In genomic region chr18:66558773-66559172, GRCh38 we compare ENCODE assay signal across 30 cellular contexts. TPM values are rescaled to one million over a fixed set of nuclear protein-coding genes. Genes with fewer than 3 reads are reported as not detected.
DNase-seq lines count a peak whose midpoint lies in the region; FAIRE-seq and TF ChIP-seq lines count a peak whose summit lies in the region.
"Had no signal": no experiment of that assay in that cellular context is flagged by ENCODE, and none has a peak within 500 bp of the region (broad histone marks: within the 10 kb centered on the region; RNA-seq: fewer than 3 reads in every experiment).

No MANE protein-coding gene starts in this region.

- POLR2A ChIA-PET in RWPE1 (lab: Yijun Ruan, JAX; ENCODE audit: low non-redundant PET) (no interaction called here), endothelial cell of umbilical vein (lab: Charles Lee) (no interaction called here)
- POLR2A ChIA-PET in activated CD4-positive, alpha-beta memory T cell treated with anti-CD3 and anti-CD28 coated beads for 36 hours (lab: Charles Lee) = no interaction called here

- H3K4me3 ChIP-seq in endothelial cell of umbilical vein (replicated peaks in 1 of 3; ENCODE audit: insufficient read depth in 1 of 3, low read depth in 1 of 3, low read length in 3 of 3) = no peak overlapping the region
- H3K4me3 ChIP-seq: ascending aorta, Peyer's patch, SK-N-MC, thoracic aorta had no signal

- H3K27ac Mint-ChIP-seq in activated CD4-positive, alpha-beta memory T cell treated with anti-CD3 and anti-CD28 coated beads for 36 hours = no peak overlapping the region
- H3K27ac Mint-ChIP-seq: activated CD4-positive, alpha-beta memory T cell treated with anti-CD3 and anti-CD28 coated beads, Interleukin-2, amount 10 ng/mL, durations not matched to agents 7 days and 5 days; activated naive CD8-positive, alpha-beta T cell; activated T-helper 2 cell treated with anti-CD3 and anti-CD28 coated beads, Interferon-gamma antibody, Interleukin-2, Interleukin-4, amounts not matched to agents 10 μg/mL and 5 μg/mL and 100 μg/mL, durations not matched to agents 14 hours and 24 hours and 36 hours; CD14-positive monocyte; immature natural killer cell; stimulated activated naive CD8-positive, alpha-beta T cell treated with anti-CD3 and anti-CD28 coated beads, Interleukin-15, Interleukin-2, amounts not matched to agents 100 ng/mL and 50 ng/mL, for 24 hours; T-helper 1 cell treated with Interleukin-12 subunit alpha and Interleukin-12 subunit beta and Interleukin-4 antibody, amounts not matched to agents 30 μg/mL and 1 μg/mL, for 36 hours had no signal

- H4K20me1 ChIP-seq in endothelial cell of umbilical vein (replicated peaks; ENCODE audit: control insufficient read depth, extremely low read depth, insufficient read depth, low read length) = no peaks in the 10 kb centered on the region

- no peaks in the 10 kb centered on the region for H3K36me3 ChIP-seq in endothelial cell of umbilical vein (ENCODE audit: control insufficient read depth in 2 of 2, extremely low read depth in 1 of 2, insufficient read depth in 2 of 2, low read length in 2 of 2)
- H3K36me3 ChIP-seq: ascending aorta, neutrophil, Peyer's patch, thoracic aorta had no signal

- H3K9ac ChIP-seq in endothelial cell of umbilical vein (replicated peaks; ENCODE audit: extremely low read depth, insufficient read depth, low read length) = no peak overlapping the region

- intact Hi-C loops in endothelial cell of umbilical vein (cut with micrococcal nuclease) = loop anchor here (1.0 to 10.0 kb wide), 2 partner anchors 126 to 191 kb away; no protein-coding TSS in a partner anchor
- intact Hi-C loops in activated CD4-positive, alpha-beta memory T cell treated with anti-CD3 and anti-CD28 coated beads for 36 hours (cut with micrococcal nuclease) = no loop called here

- H3K4me3 Mint-ChIP-seq in activated CD4-positive, alpha-beta memory T cell treated with anti-CD3 and anti-CD28 coated beads for 36 hours = no peak overlapping the region
- H3K4me3 Mint-ChIP-seq: activated CD4-positive, alpha-beta memory T cell treated with anti-CD3 and anti-CD28 coated beads, Interleukin-2, amount 10 ng/mL, durations not matched to agents 7 days and 5 days; activated naive CD8-positive, alpha-beta T cell; CD14-positive monocyte; immature natural killer cell; stimulated activated naive CD8-positive, alpha-beta T cell treated with anti-CD3 and anti-CD28 coated beads, Interleukin-15, Interleukin-2, amounts not matched to agents 100 ng/mL and 50 ng/mL, for 24 hours; T-helper 1 cell treated with Interleukin-12 subunit alpha and Interleukin-12 subunit beta and Interleukin-4 antibody, amounts not matched to agents 30 μg/mL and 1 μg/mL, for 36 hours had no signal

- no peak for FAIRE-seq in endothelial cell of umbilical vein (lab: Jason Lieb, UNC)
- FAIRE-seq: HepG2 had no signal

- no peak overlapping the region for H2AFZ ChIP-seq in endothelial cell of umbilical vein (ENCODE audit: low read depth, low read length)

- H3K79me2 ChIP-seq in endothelial cell of umbilical vein (ENCODE audit: control insufficient read depth, insufficient read depth, low read length) = no peaks in the 10 kb centered on the region

- H3K27ac ChIP-seq in RWPE1 (no peak overlapping the region), endothelial cell of umbilical vein (ENCODE audit: insufficient read depth, low read depth, low read length) (no peak overlapping the region)
- H3K27ac ChIP-seq: ascending aorta, epithelial cell of prostate, neutrophil, Peyer's patch, SK-N-MC, thoracic aorta had no signal

- TF ChIP-seq POLR2A in endothelial cell of umbilical vein (IDR thresholded peaks at IDR 0.05; ENCODE audit: low read depth, low read length) = no peak

- no peaks in the 10 kb centered on the region for H3K4me1 Mint-ChIP-seq in activated CD4-positive, alpha-beta memory T cell treated with anti-CD3 and anti-CD28 coated beads for 36 hours (ENCODE audit: low read depth)
- H3K4me1 Mint-ChIP-seq: activated CD4-positive, alpha-beta memory T cell treated with anti-CD3 and anti-CD28 coated beads, Interleukin-2, amount 10 ng/mL, durations not matched to agents 7 days and 5 days; CD14-positive monocyte; immature natural killer cell had no signal

- TF ChIP-seq CTCF in RWPE1 (conservative IDR thresholded peaks at IDR 0.05; ENCODE audit: low read depth) = no peak
- TF ChIP-seq CTCF in endothelial cell of umbilical vein (IDR thresholded peaks at IDR 0.05; ENCODE audit: extremely low read depth in 1 of 2, insufficient read depth in 1 of 2, low read depth in 1 of 2, low read length in 2 of 2) = no peak

- no peaks in the 10 kb centered on the region for H3K9me1 ChIP-seq in endothelial cell of umbilical vein (replicated peaks; ENCODE audit: control insufficient read depth, extremely low read depth, insufficient read depth, low read length)

- DNase-seq in HS-5 (ENCODE audit: low read depth) (peak; percentile 46), RWPE1 (ENCODE audit: low spot score) (peak; percentile 2), endothelial cell of umbilical vein (ENCODE audit: low read depth, low spot score) (no peak), non-pigmented ciliary epithelial cell (ENCODE audit: low read depth) (peak; percentile 18), NCI-H2107 treated with DMSO at 0.1 percent for 48 hours (lab: John Stamatoyannopoulos, UW; ENCODE audit: unreplicated experiment) (no peak), NCI-H2029 treated with DMSO at 0.1 percent for 48 hours (lab: John Stamatoyannopoulos, UW) (no peak), T1000 (lab: John Stamatoyannopoulos, UW) (no peak)
- DNase-seq in activated CD4-positive, alpha-beta memory T cell treated with anti-CD3 and anti-CD28 coated beads for 36 hours = no peak
- DNase-seq: activated CD4-positive, alpha-beta memory T cell treated with anti-CD3 and anti-CD28 coated beads, Interleukin-2, amount 10 ng/mL, durations not matched to agents 7 days and 5 days; activated CD4-positive, CD25-positive, alpha-beta regulatory T cell treated with anti-CD3 and anti-CD28 coated beads, Interleukin-2, amount 50 U/mL, for 72 hours; activated CD8-positive, alpha-beta memory T cell treated with anti-CD3 and anti-CD28 coated beads, Interleukin-2, amount 50 U/mL, for 48 hours; cerebellar nuclear complex; immature natural killer cell; Karpas-422; NCI-H1436; NCI-H510A; Peyer's patch had no signal

- no peak overlapping the region for H3K4me2 ChIP-seq in endothelial cell of umbilical vein (ENCODE audit: insufficient read depth, low read length)

- peaks cover 2% of the 10 kb centered on the region for H3K9me3 Mint-ChIP-seq in activated CD4-positive, alpha-beta memory T cell treated with anti-CD3 and anti-CD28 coated beads for 36 hours
- H3K9me3 Mint-ChIP-seq: activated CD4-positive, alpha-beta memory T cell treated with anti-CD3 and anti-CD28 coated beads, Interleukin-2, amount 10 ng/mL, durations not matched to agents 7 days and 5 days; activated T-helper 2 cell treated with anti-CD3 and anti-CD28 coated beads, Interferon-gamma antibody, Interleukin-2, Interleukin-4, amounts not matched to agents 10 μg/mL and 5 μg/mL and 100 μg/mL, durations not matched to agents 14 hours and 24 hours and 36 hours; CD14-positive monocyte; stimulated activated naive CD8-positive, alpha-beta T cell treated with anti-CD3 and anti-CD28 coated beads, Interleukin-15, Interleukin-2, amounts not matched to agents 100 ng/mL and 50 ng/mL, for 24 hours; T-helper 1 cell treated with Interleukin-12 subunit alpha and Interleukin-12 subunit beta and Interleukin-4 antibody, amounts not matched to agents 30 μg/mL and 1 μg/mL, for 36 hours had no signal

- dilution Hi-C loops in endothelial cell of umbilical vein (cut with MboI; ENCODE audit: extremely low pct_ligation_motif_present, low sequenced_read_pairs) = no loop called here

- CTCF ChIA-PET in RWPE1 (lab: Yijun Ruan, JAX) = no interaction called here
- CTCF ChIA-PET in endothelial cell of umbilical vein (lab: Charles Lee) = no interaction called here
- CTCF ChIA-PET in activated CD4-positive, alpha-beta memory T cell treated with anti-CD3 and anti-CD28 coated beads for 36 hours (lab: Charles Lee) = no interaction called here

- H3K27me3 Mint-ChIP-seq in activated CD4-positive, alpha-beta memory T cell treated with anti-CD3 and anti-CD28 coated beads for 36 hours = no peaks in the 10 kb centered on the region
- H3K27me3 Mint-ChIP-seq: activated CD4-positive, alpha-beta memory T cell treated with anti-CD3 and anti-CD28 coated beads, Interleukin-2, amount 10 ng/mL, durations not matched to agents 7 days and 5 days; activated naive CD8-positive, alpha-beta T cell; stimulated activated naive CD8-positive, alpha-beta T cell treated with anti-CD3 and anti-CD28 coated beads, Interleukin-15, Interleukin-2, amounts not matched to agents 100 ng/mL and 50 ng/mL, for 24 hours had no signal

- no peaks in the 10 kb centered on the region for H3K9me3 ChIP-seq in endothelial cell of umbilical vein (replicated peaks; ENCODE audit: control insufficient read depth, insufficient read depth, low read length)
- H3K9me3 ChIP-seq: ascending aorta, neutrophil, Peyer's patch, thoracic aorta had no signal

- no TSS peak for BruUV-seq in endothelial cell of umbilical vein (replicated peaks; lab: Mats Ljungman, UMichigan)

- no peaks in the 10 kb centered on the region for H3K36me3 Mint-ChIP-seq in activated CD4-positive, alpha-beta memory T cell treated with anti-CD3 and anti-CD28 coated beads for 36 hours
- H3K36me3 Mint-ChIP-seq: activated naive CD8-positive, alpha-beta T cell; CD14-positive monocyte; immature natural killer cell had no signal

- no peaks in the 10 kb centered on the region for H3K4me1 ChIP-seq in endothelial cell of umbilical vein (ENCODE audit: control insufficient read depth, extremely low read depth, insufficient read depth, low read length)
- H3K4me1 ChIP-seq: ascending aorta, Peyer's patch had no signal

- H3K27me3 ChIP-seq in endothelial cell of umbilical vein (ENCODE audit: control insufficient read depth in 2 of 2, insufficient read depth in 2 of 2, low read length in 2 of 2) = no peaks in the 10 kb centered on the region
- H3K27me3 ChIP-seq: ascending aorta, neutrophil, Peyer's patch had no signal

TF ChIP-seq in endothelial cell of umbilical vein, 7 proteins besides CTCF, POLR2A, EP300 and RAD21:
- TF ChIP-seq JUN (IDR thresholded peaks at IDR 0.05; ENCODE audit: borderline replicate concordance, insufficient read depth, insufficient read length, low read depth) (no peak), POLR2AphosphoS5 (IDR thresholded peaks at IDR 0.05; ENCODE audit: insufficient read depth, low read depth, low read length) (no peak), FOS (IDR thresholded peaks at IDR 0.05; ENCODE audit: borderline replicate concordance, insufficient read depth, low read length) (peak; percentile 3)
TF ChIP-seq in endothelial cell of umbilical vein: peak in this region for 1.

RNA-seq across cellular contexts. Expression of gene CDH19, which starts 45.1 kb away (rescaled TPM):
- not detected in 2 replicates for total RNA-seq in endothelial cell of umbilical vein
- not detected in 2 replicates for polyA plus RNA-seq in endothelial cell of umbilical vein
- not detected in 2 replicates for polyA plus RNA-seq in endothelial cell of umbilical vein (2011; cell fraction: cytosol; rRNA removed)
- polyA plus RNA-seq in endothelial cell of umbilical vein (2011; cell fraction: nucleus; rRNA removed) = not detected in 2 replicates
- polyA plus RNA-seq in endothelial cell of umbilical vein (2012) = not detected in 2 replicates
- polyA minus RNA-seq in endothelial cell of umbilical vein = not detected in 2 replicates
- polyA minus RNA-seq in endothelial cell of umbilical vein (2011; cell fraction: cytosol; rRNA and poly(A)+ RNA removed) = not detected
- not detected in 2 replicates for polyA minus RNA-seq in endothelial cell of umbilical vein (2011; cell fraction: nucleus; rRNA and poly(A)+ RNA removed)
- not detected for total RNA-seq in activated CD4-positive, alpha-beta memory T cell treated with anti-CD3 and anti-CD28 coated beads for 36 hours
- total RNA-seq: activated CD4-positive, alpha-beta memory T cell treated with anti-CD3 and anti-CD28 coated beads, Interleukin-2, amount 10 ng/mL, durations not matched to agents 7 days and 5 days; activated T-helper 2 cell treated with anti-CD3 and anti-CD28 coated beads, Interferon-gamma antibody, Interleukin-2, Interleukin-4, amounts not matched to agents 10 μg/mL and 5 μg/mL and 100 μg/mL, durations not matched to agents 14 hours and 24 hours and 36 hours; fibroblast of villous mesenchyme; HepG2; pulmonary artery endothelial cell had no signal
- polyA plus RNA-seq: CD14-positive monocyte, HepG2, immature natural killer cell had no signal

Comparison
In these comparisons a context has a peak if more than half of its experiments do, and no peak if none do; other contexts are left out.
1. DNase-seq: peak in HS-5 (single experiment), RWPE1 (single experiment) and non-pigmented ciliary epithelial cell (single experiment); none in endothelial cell of umbilical vein (single experiment), NCI-H2107 treated with DMSO at 0.1 percent for 48 hours (single experiment), activated CD4-positive, alpha-beta memory T cell treated with anti-CD3 and anti-CD28 coated beads for 36 hours (single experiment), NCI-H2029 treated with DMSO at 0.1 percent for 48 hours (single experiment) and T1000 (single experiment).